Comparison of ENCODE assay signal across 15 cellular contexts in genomic region chr10:62384447-62385081, GRCh38. TPM values are rescaled to one million over a fixed set of nuclear protein-coding genes. Genes with fewer than 3 reads are reported as not detected.
DNase-seq lines count a peak whose midpoint lies in the region; ATAC-seq and TF ChIP-seq lines count a peak whose summit lies in the region.
"Had no signal": no experiment of that assay in that cellular context is flagged by ENCODE, and none has a peak within 500 bp of the region (broad histone marks: within the 10 kb centered on the region; RNA-seq: fewer than 3 reads in every experiment).

No MANE protein-coding gene starts in this region.

- no peaks in the 10 kb centered on the region for H3K36me3 Mint-ChIP-seq in activated T-cell treated with anti-CD3 and anti-CD28 coated beads, Interleukin-2, amount 50 U/mL, for 4 hours (ENCODE audit: insufficient read depth)
- H3K36me3 Mint-ChIP-seq in neural progenitor cell: no peaks in the 10 kb centered on the region
- H3K36me3 Mint-ChIP-seq: activated naive CD8-positive, alpha-beta T cell treated with anti-CD3 and anti-CD28 coated beads, Interleukin-2, amount 10 ng/mL, durations not matched to agents 7 days and 5 days; mesothelial cell of epicardium had no signal

- no peak overlapping the region for H2AFZ ChIP-seq in neural progenitor cell (replicated peaks)

- DNase-seq in activated T-cell treated with anti-CD3 and anti-CD28 coated beads, Interleukin-2, amount 50 U/mL, for 4 hours: no peak
- DNase-seq in activated T-cell treated with anti-CD3 and anti-CD28 coated beads for 4 hours: no peak
- DNase-seq in SW480 (ENCODE audit: low spot score): peak; percentile 13
- DNase-seq in epithelial cell of esophagus (ENCODE audit: low read depth): peak; percentile 54
- peak; percentile 80 for DNase-seq in superior temporal gyrus (ENCODE audit: extremely low spot score)
- no peak for DNase-seq in dedifferentiated amniotic fluid mesenchymal stem cell (ENCODE audit: extremely low spot score)
- no peak for DNase-seq in COR-L47 (lab: John Stamatoyannopoulos, UW)
- DNase-seq in neural progenitor cell (ENCODE audit: low spot score): no peak
- DNase-seq: activated naive CD8-positive, alpha-beta T cell treated with anti-CD3 and anti-CD28 coated beads, Interleukin-2, amount 10 ng/mL, durations not matched to agents 7 days and 5 days; DMS79 treated with DMSO at 0.1 percent for 48 hours; effector CD8-positive, alpha-beta T cell; NCI-H1048; NCI-H510A treated with DMSO at 0.1 percent for 48 hours; tibial artery had no signal

- H3K4me1 ChIP-seq in neural progenitor cell: no peaks in the 10 kb centered on the region

- no peaks in the 10 kb centered on the region for H3K36me3 ChIP-seq in neural progenitor cell
- H3K36me3 ChIP-seq: tibial artery had no signal

- no peak overlapping the region for H3K27ac Mint-ChIP-seq in neural progenitor cell
- H3K27ac Mint-ChIP-seq: activated naive CD8-positive, alpha-beta T cell treated with anti-CD3 and anti-CD28 coated beads, Interleukin-2, amount 10 ng/mL, durations not matched to agents 7 days and 5 days; mesothelial cell of epicardium had no signal

- TF ChIP-seq CTCF in epithelial cell of esophagus (IDR thresholded peaks at IDR 0.05; ENCODE audit: insufficient read depth, low read depth, low read length, missing control alignments) (no peak), neural progenitor cell (IDR thresholded peaks at IDR 0.05) (no peak)

- H3K4me1 Mint-ChIP-seq in activated T-cell treated with anti-CD3 and anti-CD28 coated beads, Interleukin-2, amount 50 U/mL, for 4 hours (ENCODE audit: low read depth): peaks cover 60% of the 10 kb centered on the region
- H3K4me1 Mint-ChIP-seq in neural progenitor cell: peaks cover 4% of the 10 kb centered on the region

- ATAC-seq in activated T-cell treated with anti-CD3 and anti-CD28 coated beads, Interleukin-2, amount 50 U/mL, for 4 hours: peak; percentile 32 to 38

- no peaks in the 10 kb centered on the region for H3K9me3 Mint-ChIP-seq in activated T-cell treated with anti-CD3 and anti-CD28 coated beads, Interleukin-2, amount 50 U/mL, for 4 hours
- H3K9me3 Mint-ChIP-seq in neural progenitor cell: no peaks in the 10 kb centered on the region
- H3K9me3 Mint-ChIP-seq: activated naive CD8-positive, alpha-beta T cell treated with anti-CD3 and anti-CD28 coated beads, Interleukin-2, amount 10 ng/mL, durations not matched to agents 7 days and 5 days; mesothelial cell of epicardium had no signal

- H3K4me3 Mint-ChIP-seq in activated T-cell treated with anti-CD3 and anti-CD28 coated beads, Interleukin-2, amount 50 U/mL, for 4 hours: peak overlapping the region; percentile 17
- H3K4me3 Mint-ChIP-seq in neural progenitor cell: no peak overlapping the region
- H3K4me3 Mint-ChIP-seq: activated naive CD8-positive, alpha-beta T cell treated with anti-CD3 and anti-CD28 coated beads, Interleukin-2, amount 10 ng/mL, durations not matched to agents 7 days and 5 days; mesothelial cell of epicardium had no signal

- no peaks in the 10 kb centered on the region for H4K20me1 ChIP-seq in neural progenitor cell (ENCODE audit: low read depth)

- H3K4me3 ChIP-seq in epithelial cell of esophagus (ENCODE audit: low read length): no peak overlapping the region
- no peak overlapping the region for H3K4me3 ChIP-seq in neural progenitor cell
- H3K4me3 ChIP-seq: tibial artery had no signal

- H3K9ac ChIP-seq in neural progenitor cell: no peak overlapping the region

- H3K27me3 Mint-ChIP-seq in activated T-cell treated with anti-CD3 and anti-CD28 coated beads, Interleukin-2, amount 50 U/mL, for 4 hours (ENCODE audit: low read depth): no peaks in the 10 kb centered on the region
- no peaks in the 10 kb centered on the region for H3K27me3 Mint-ChIP-seq in neural progenitor cell (ENCODE audit: insufficient read depth, low read depth)

- H3K27ac ChIP-seq in neural progenitor cell: no peak overlapping the region
- H3K27ac ChIP-seq: tibial artery had no signal

- no peaks in the 10 kb centered on the region for H3K9me3 ChIP-seq in neural progenitor cell (ENCODE audit: low read depth)
- H3K9me3 ChIP-seq: tibial artery had no signal

- no peaks in the 10 kb centered on the region for H3F3A ChIP-seq in neural progenitor cell (ENCODE audit: low read depth)

- H3K4me2 ChIP-seq in neural progenitor cell: no peak overlapping the region

- H3K79me2 ChIP-seq in neural progenitor cell (ENCODE audit: low read depth): no peaks in the 10 kb centered on the region

- H3K27me3 ChIP-seq in neural progenitor cell: no peaks in the 10 kb centered on the region
- H3K27me3 ChIP-seq: tibial artery had no signal

RNA-seq across cellular contexts. Expression of gene ZNF365, which starts 10.4 kb away (rescaled TPM):
- total RNA-seq in activated T-cell treated with anti-CD3 and anti-CD28 coated beads, Interleukin-2, amount 50 U/mL, for 4 hours: 1 to 10 TPM; 1.3 to 3.4 (median 1.7) TPM
- 0.26 and 0.28 TPM in 2 replicates for total RNA-seq in neural progenitor cell (ENCODE audit: low replicate concordance)
- total RNA-seq: mesothelial cell of epicardium had no signal

Comparison
In these comparisons a context has a peak if more than half of its experiments do, and no peak if none do; other contexts are left out.
1. DNase-seq: peak in SW480 (single experiment), epithelial cell of esophagus (single experiment) and superior temporal gyrus (single experiment); none in activated T-cell treated with anti-CD3 and anti-CD28 coated beads, Interleukin-2, amount 50 U/mL, for 4 hours (single experiment), activated T-cell treated with anti-CD3 and anti-CD28 coated beads for 4 hours (single experiment), dedifferentiated amniotic fluid mesenchymal stem cell (single experiment), COR-L47 (single experiment) and neural progenitor cell (single experiment).